Comparison of ENCODE assay signal across 21 cellular contexts in the genomic region with DNA sequence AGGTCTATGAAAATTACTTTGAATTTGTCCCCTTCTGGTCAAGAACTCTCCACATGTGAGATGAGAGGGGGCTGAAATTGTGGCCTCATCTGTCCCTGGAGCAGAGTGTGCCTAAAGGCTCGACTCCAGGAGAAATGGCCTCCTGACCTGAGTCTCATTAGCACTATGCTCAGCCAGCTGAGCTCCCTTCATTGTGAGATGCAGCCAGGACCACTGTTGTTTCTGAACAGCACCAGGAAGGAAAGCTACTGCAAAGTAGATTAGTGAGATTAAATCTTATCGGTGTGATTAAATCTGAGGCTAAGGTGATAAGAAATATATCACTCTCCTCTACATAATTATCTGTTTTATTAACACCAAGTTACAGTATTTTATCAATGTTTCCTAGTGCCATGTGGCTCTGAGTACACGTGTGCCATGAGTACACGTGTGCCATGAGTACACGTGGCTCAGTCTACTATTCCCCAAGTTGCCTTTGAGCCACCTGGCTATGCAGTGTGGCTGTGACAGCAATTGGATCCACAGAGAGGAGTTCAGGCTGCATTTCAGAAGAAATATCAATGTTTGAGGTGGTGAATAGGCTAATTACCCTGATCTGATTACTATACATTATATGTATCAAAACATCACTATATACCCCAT.
DNase-seq lines count a peak whose midpoint lies in the region; ATAC-seq, FAIRE-seq and TF ChIP-seq lines count a peak whose summit lies in the region.
"Had no signal": no experiment of that assay in that cellular context is flagged by ENCODE, and none has a peak within 500 bp of the region (broad histone marks: within the 10 kb centered on the region; RNA-seq: fewer than 3 reads in every experiment).

No MANE protein-coding gene starts in this region.

- H3K27ac Mint-ChIP-seq in brain, result peak overlapping the region in 3 of 5 experiments; percentile 34 to 57 (median 57)
- H3K27ac Mint-ChIP-seq: CD14-positive monocyte; CD4-positive, alpha-beta memory T cell; HFFc6; IgD-negative memory B cell had no signal

- peaks cover 36% of the 10 kb centered on the region for H3K4me1 Mint-ChIP-seq in brain
- H3K4me1 Mint-ChIP-seq: CD14-positive monocyte, IgD-negative memory B cell had no signal

- peak; percentile 35 for FAIRE-seq in D721Med (lab: Jason Lieb, UNC)
- FAIRE-seq in small intestine (lab: Jason Lieb, UNC), result no peak
- FAIRE-seq: G401.6, GM12891, GM19239, H54, HTR-8/SVneo had no signal

- H3K27ac ChIP-seq in small intestine (ENCODE audit: low read depth in 1 of 2, low read length in 1 of 2), result no peak overlapping the region
- H3K27ac ChIP-seq: BLaER1, GM23248 had no signal

- peaks cover 0 to 21% (median 7%) of the 10 kb centered on the region in 5 experiments for H3K9me3 Mint-ChIP-seq in brain
- H3K9me3 Mint-ChIP-seq: IgD-negative memory B cell had no signal

- intact Hi-C loops in left colon (cut with DNase I, micrococcal nuclease), result no loop called here

- no peaks in the 10 kb centered on the region for H3K36me3 Mint-ChIP-seq in brain
- H3K36me3 Mint-ChIP-seq: CD14-positive monocyte; CD4-positive, alpha-beta memory T cell; IgD-negative memory B cell had no signal

- 15 to 54% (median 30%) methylated on average over 5 of the region's 5 CpGs for WGBS in small intestine, 3 donors

- no peak for TF ChIP-seq CTCF in D721Med (IDR thresholded peaks at IDR 0.05; ENCODE audit: insufficient read depth, missing control alignments)
- TF ChIP-seq CTCF in brain (conservative IDR thresholded peaks at IDR 0.05), result no peak

- ATAC-seq in left colon, result no peak
- ATAC-seq: HCT116 had no signal

- no peak overlapping the region for H3K4me3 Mint-ChIP-seq in brain
- H3K4me3 Mint-ChIP-seq: CD14-positive monocyte; CD4-positive, alpha-beta memory T cell; HFFc6; IgD-negative memory B cell had no signal

- no peaks in the 10 kb centered on the region for H3K9me3 ChIP-seq in small intestine (ENCODE audit: control insufficient read depth, low read depth)

- no peaks in the 10 kb centered on the region for H3K36me3 ChIP-seq in small intestine (ENCODE audit: control insufficient read depth in 2 of 2, insufficient read depth in 2 of 2, low read length in 2 of 2)
- H3K36me3 ChIP-seq: BLaER1 had no signal

- H3K4me1 ChIP-seq in small intestine (ENCODE audit: control insufficient read depth in 2 of 2, insufficient read depth in 1 of 2, low read depth in 1 of 2, low read length in 1 of 2), result no peaks in the 10 kb centered on the region
- H3K4me1 ChIP-seq: BLaER1 had no signal

- peak; percentile 75 for DNase-seq in NCI-H82 (lab: John Stamatoyannopoulos, UW)
- DNase-seq in NCI-H82 treated with DMSO at 0.1 percent for 48 hours (lab: John Stamatoyannopoulos, UW; ENCODE audit: unreplicated experiment), result no peak
- DNase-seq in D721Med (ENCODE audit: insufficient read length, low spot score), result no peak
- peak; percentile 25 for DNase-seq in small intestine
- DNase-seq in activated CD8-positive, alpha-beta memory T cell treated with anti-CD3 and anti-CD28 coated beads, Interleukin-2, amount 50 U/mL, for 4 hours, result no peak
- DNase-seq in left colon, result no peak
- no peak for DNase-seq in HCEC 1CT
- DNase-seq: 8988T; CD4-positive, alpha-beta memory T cell; GM23248; HFFc6 had no signal

- H3K4me3 ChIP-seq in small intestine (ENCODE audit: low read depth in 1 of 2, low read length in 2 of 2), result no peak overlapping the region
- H3K4me3 ChIP-seq: BLaER1, GM23248 had no signal

- H3K27me3 Mint-ChIP-seq in brain, result peaks cover 7% of the 10 kb centered on the region

- H3K27me3 ChIP-seq in small intestine (ENCODE audit: control insufficient read depth in 2 of 2, insufficient read depth in 2 of 2, low read length in 2 of 2), result peaks cover 0 to 3% of the 10 kb centered on the region in 2 donors
- H3K27me3 ChIP-seq: BLaER1 had no signal

Comparison
In these comparisons a context has a peak if more than half of its experiments do, and no peak if none do; other contexts are left out.
1. DNase-seq: peak in NCI-H82 (single experiment) and small intestine (single experiment); none in NCI-H82 treated with DMSO at 0.1 percent for 48 hours (single experiment), D721Med (single experiment), activated CD8-positive, alpha-beta memory T cell treated with anti-CD3 and anti-CD28 coated beads, Interleukin-2, amount 50 U/mL, for 4 hours (single experiment), left colon (0 of 2) and HCEC 1CT (single experiment).